23 cellular contexts compared by ENCODE assay signal in genomic region chr11:131955901-131956300, GRCh38.
A peak's percentile ranks its signal among the peaks of the same experiment; 100 is the strongest.
DNase-seq lines count a peak whose midpoint lies in the region; FAIRE-seq and TF ChIP-seq lines count a peak whose summit lies in the region.
"Had no signal": no experiment of that assay in that cellular context is flagged by ENCODE, and none has a peak within 500 bp of the region (broad histone marks: within the 10 kb centered on the region; RNA-seq: fewer than 3 reads in every experiment).

No MANE protein-coding gene starts in this region.

- DNase-seq in bronchial epithelial cell (ENCODE audit: low read depth) (peak; percentile 35), foreskin melanocyte (peak; percentile 3), T-helper 9 cell (no peak), Caco-2 (no peak), NCI-H146 treated with DMSO at 0.1 percent for 48 hours (lab: John Stamatoyannopoulos, UW; ENCODE audit: unreplicated experiment) (no peak), NAMALWA (ENCODE audit: low spot score) (no peak)
- DNase-seq: ACHN; C1 segment of cervical spinal cord; CD8-positive, alpha-beta memory T cell; DMS79; NCI-H1105; NCI-H1694; NCI-H2081 treated with DMSO at 0.1 percent for 48 hours; NCI-H510A; NCI-H748 treated with DMSO at 0.1 percent for 48 hours; OCI-M1; SHP77 treated with DMSO at 0.1 percent for 48 hours; SK-N-SH had no signal

- H3K9ac ChIP-seq in OCI-LY3 (ENCODE audit: low read length) (no peak overlapping the region), neural cell (ENCODE audit: low read length) (no peak overlapping the region)
- H3K9ac ChIP-seq: SK-N-SH had no signal

- peaks cover 17% of the 10 kb centered on the region for H3K27me3 Mint-ChIP-seq in Caco-2 (ENCODE audit: insufficient read depth, unreplicated experiment)

- H3K9me3 Mint-ChIP-seq in Caco-2 (ENCODE audit: unreplicated experiment): no peaks in the 10 kb centered on the region

- H3K4me1 Mint-ChIP-seq in Caco-2 (ENCODE audit: low read depth, unreplicated experiment): no peaks in the 10 kb centered on the region
- H3K4me1 Mint-ChIP-seq: CD8-positive, alpha-beta memory T cell had no signal

- no peak overlapping the region for H3K27ac ChIP-seq in OCI-LY3 (ENCODE audit: low read length)
- H3K27ac ChIP-seq in neural cell (ENCODE audit: low read length): peak overlapping the region; percentile 74

- H3K4me3 ChIP-seq in OCI-LY3 (ENCODE audit: low read length) (no peak overlapping the region), bronchial epithelial cell (ENCODE audit: low read depth, low read length) (no peak overlapping the region), neural cell (ENCODE audit: low read length) (no peak overlapping the region), Caco-2 (ENCODE audit: low read depth, low read length) (no peak overlapping the region)

- H3K27ac Mint-ChIP-seq in Caco-2 (ENCODE audit: unreplicated experiment): no peak overlapping the region
- H3K27ac Mint-ChIP-seq: CD8-positive, alpha-beta memory T cell had no signal

- POLR2A ChIA-PET in Caco-2 (lab: Charles Lee): no interaction called here

- H3K79me2 ChIP-seq in OCI-LY3 (ENCODE audit: low read length): no peaks in the 10 kb centered on the region
- no peaks in the 10 kb centered on the region for H3K79me2 ChIP-seq in neural cell (replicated peaks; ENCODE audit: insufficient read depth, low read length)

- no TSS peak for BruUV-seq in Caco-2 (replicated peaks; lab: Mats Ljungman, UMichigan)

- peaks cover 6% of the 10 kb centered on the region for H3F3A ChIP-seq in neural cell (ENCODE audit: insufficient read depth, low read length, poor library complexity, severe bottlenecking)

- H3K36me3 Mint-ChIP-seq in Caco-2 (ENCODE audit: insufficient read depth, unreplicated experiment): no peaks in the 10 kb centered on the region
- H3K36me3 Mint-ChIP-seq: CD8-positive, alpha-beta memory T cell had no signal

- peak overlapping the region; percentile 16 for H3K4me2 ChIP-seq in OCI-LY3 (ENCODE audit: low read length)
- no peak overlapping the region for H3K4me2 ChIP-seq in neural cell (ENCODE audit: low read length)
- H3K4me2 ChIP-seq: SK-N-SH had no signal

- CTCF ChIA-PET in Caco-2 (lab: Charles Lee): no interaction called here

- TF ChIP-seq RAD21 in neural cell (conservative IDR thresholded peaks at IDR 0.05): no peak

- H3K36me3 ChIP-seq in OCI-LY3 (replicated peaks; ENCODE audit: low read depth, low read length): no peaks in the 10 kb centered on the region
- no peaks in the 10 kb centered on the region for H3K36me3 ChIP-seq in bronchial epithelial cell (ENCODE audit: control insufficient read depth, insufficient read depth, low read length)
- no peaks in the 10 kb centered on the region for H3K36me3 ChIP-seq in neural cell (ENCODE audit: insufficient read depth, low read length)
- no peaks in the 10 kb centered on the region for H3K36me3 ChIP-seq in Caco-2 (ENCODE audit: control insufficient read depth, insufficient read depth, low read length)

- H3K27me3 ChIP-seq in OCI-LY3 (ENCODE audit: low read depth, low read length): peaks cover 14% of the 10 kb centered on the region
- H3K27me3 ChIP-seq in bronchial epithelial cell (ENCODE audit: control insufficient read depth, insufficient read depth, low read length): no peaks in the 10 kb centered on the region
- no peaks in the 10 kb centered on the region for H3K27me3 ChIP-seq in neural cell (ENCODE audit: insufficient read depth, low read depth, low read length)
- no peaks in the 10 kb centered on the region for H3K27me3 ChIP-seq in Caco-2 (replicated peaks; ENCODE audit: control insufficient read depth, insufficient read depth, low read length)

- intact Hi-C loops in Caco-2 (cut with micrococcal nuclease; ENCODE audit: unreplicated experiment): no loop called here

- peaks cover 10% of the 10 kb centered on the region for H3K4me1 ChIP-seq in OCI-LY3 (ENCODE audit: low read length)
- H3K4me1 ChIP-seq in Caco-2: no peaks in the 10 kb centered on the region

- no peak overlapping the region for H2AFZ ChIP-seq in OCI-LY3 (ENCODE audit: low read depth, low read length)
- no peak overlapping the region for H2AFZ ChIP-seq in neural cell (ENCODE audit: low read depth, low read length)

- H3K9me3 ChIP-seq in OCI-LY3 (ENCODE audit: insufficient read depth, low read length): no peaks in the 10 kb centered on the region
- no peaks in the 10 kb centered on the region for H3K9me3 ChIP-seq in neural cell (ENCODE audit: low read length)
- no peaks in the 10 kb centered on the region for H3K9me3 ChIP-seq in Caco-2
- H3K9me3 ChIP-seq: SK-N-SH had no signal

- H3K9me2 ChIP-seq in neural cell (ENCODE audit: insufficient read depth, low read length): no peaks in the 10 kb centered on the region
- H3K9me2 ChIP-seq: SK-N-SH had no signal

- no peak for FAIRE-seq in bronchial epithelial cell (lab: Jason Lieb, UNC)
- FAIRE-seq: D721Med, GM12892, H54 had no signal

- TF ChIP-seq EP300 in neural cell (conservative IDR thresholded peaks at IDR 0.05; ENCODE audit: poor library complexity, severe bottlenecking): no peak

- no peak for TF ChIP-seq CTCF in OCI-LY3 (IDR thresholded peaks at IDR 0.05; ENCODE audit: low read depth, low read length)
- TF ChIP-seq CTCF in bronchial epithelial cell (IDR thresholded peaks at IDR 0.05; ENCODE audit: insufficient read depth, low read length, severe bottlenecking): no peak
- no peak for TF ChIP-seq CTCF in neural cell (IDR thresholded peaks at IDR 0.05; ENCODE audit: poor library complexity, severe bottlenecking)
- TF ChIP-seq CTCF in Caco-2 (IDR thresholded peaks at IDR 0.05; ENCODE audit: insufficient read depth in 1 of 2, low read depth in 1 of 2, low read length in 1 of 2, severe bottlenecking in 1 of 2, unreplicated experiment in 1 of 2): no peak

- no peak overlapping the region for H3K4me3 Mint-ChIP-seq in Caco-2 (ENCODE audit: unreplicated experiment)
- H3K4me3 Mint-ChIP-seq: CD8-positive, alpha-beta memory T cell had no signal

- H4K20me1 ChIP-seq in OCI-LY3 (ENCODE audit: insufficient read depth, low read length) (no peaks in the 10 kb centered on the region), neural cell (ENCODE audit: insufficient read depth) (no peaks in the 10 kb centered on the region)

TF ChIP-seq in neural cell, 6 proteins besides CTCF, POLR2A, EP300 and RAD21:
- TF ChIP-seq POLR2AphosphoS5 (IDR thresholded peaks at IDR 0.05) (no peak), TAF1 (IDR thresholded peaks at IDR 0.05; ENCODE audit: low read depth) (no peak), MXI1 (conservative IDR thresholded peaks at IDR 0.05; ENCODE audit: poor library complexity, severe bottlenecking) (no peak), EZH2 (IDR thresholded peaks at IDR 0.05; ENCODE audit: borderline replicate concordance, insufficient read depth, low read length, poor library complexity, severe bottlenecking) (no peak), SMC3 (conservative IDR thresholded peaks at IDR 0.05; ENCODE audit: poor library complexity) (no peak), REST (IDR thresholded peaks at IDR 0.05; ENCODE audit: borderline replicate concordance) (no peak)

Comparison
In these comparisons a context has a peak if more than half of its experiments do, and no peak if none do; other contexts are left out.
1. DNase-seq: peak in bronchial epithelial cell (single experiment) and foreskin melanocyte (single experiment); none in T-helper 9 cell (single experiment), Caco-2 (0 of 2), NCI-H146 treated with DMSO at 0.1 percent for 48 hours (single experiment) and NAMALWA (single experiment).